1 cellular context compared by ENCODE assay signal in genomic region chr5:148125641-148126040, GRCh38.
TF ChIP-seq lines count a peak whose summit lies in the region.

No MANE protein-coding gene starts in this region.

TF ChIP-seq in H1, 55 proteins besides CTCF, POLR2A, EP300 and RAD21:
- TF ChIP-seq ZNF274 (IDR thresholded peaks at IDR 0.05; ENCODE audit: borderline replicate concordance, extremely low read depth, low read length), result no peak
- no peak for TF ChIP-seq EGR1 (IDR thresholded peaks at IDR 0.05; ENCODE audit: borderline replicate concordance, low read depth, low read length)
- TF ChIP-seq CEBPB (IDR thresholded peaks at IDR 0.05; ENCODE audit: low read depth, low read length), result no peak
- no peak for TF ChIP-seq TCF12 (IDR thresholded peaks at IDR 0.05; ENCODE audit: low read depth, low read length)
- no peak for TF ChIP-seq KDM5A (IDR thresholded peaks at IDR 0.05; ENCODE audit: low read length)
